In the genomic region with DNA sequence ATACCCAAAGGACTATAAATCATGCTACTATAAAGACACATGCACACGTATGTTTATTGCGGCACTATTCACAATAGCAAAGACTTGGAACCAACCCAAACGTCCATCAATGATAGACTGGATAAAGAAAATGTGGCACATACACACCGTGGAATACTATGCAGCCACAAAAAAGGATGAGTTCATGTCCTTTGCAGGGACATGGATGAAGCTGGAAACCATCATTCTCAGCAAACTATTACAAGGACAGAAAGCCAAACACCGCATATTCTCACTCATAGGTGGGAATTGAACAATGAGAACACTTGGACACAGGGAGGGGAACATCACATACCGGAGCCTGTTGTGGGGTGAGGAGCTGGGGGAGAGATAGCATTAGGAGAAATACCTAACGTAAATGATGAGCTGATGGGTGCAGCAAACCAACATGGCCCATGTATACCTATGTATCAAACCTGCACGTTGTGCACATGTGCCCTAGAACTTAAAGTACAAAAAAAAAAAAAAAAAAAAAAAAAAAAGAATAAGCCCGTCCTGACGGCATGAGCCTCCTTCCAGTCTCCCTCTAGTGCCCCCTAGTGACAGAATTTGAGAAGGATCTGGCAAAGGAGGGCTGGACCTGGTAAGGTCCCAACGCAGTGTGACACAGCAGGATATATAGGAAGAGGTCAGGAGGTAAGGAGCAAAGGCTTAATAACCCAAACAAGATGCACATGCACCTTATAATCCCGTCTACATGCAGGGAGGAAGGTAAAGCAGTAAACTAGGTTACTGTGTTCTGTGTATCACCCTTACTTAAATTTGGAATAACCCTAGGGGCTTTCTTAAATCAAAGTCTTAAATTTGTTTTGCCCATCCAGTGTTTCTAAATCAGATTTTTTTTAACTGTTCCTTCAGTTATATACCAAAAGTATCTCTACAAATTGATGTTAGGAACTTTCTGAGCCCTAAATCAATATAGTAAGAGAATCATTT, we compare ENCODE assay signal across 8 cellular contexts.
DNase-seq lines count a peak whose midpoint lies in the region; ATAC-seq and TF ChIP-seq lines count a peak whose summit lies in the region.
"Not testable (repeated sequence)": the region's sequence is repeated elsewhere in the genome, so short reads cannot be mapped to it uniquely, and the experiment has no call there.

No MANE protein-coding gene starts in this region.

- in situ Hi-C loops in GM13976 (cut with MboI; ENCODE audit: low sequenced_read_pairs, unreplicated experiment): not testable (repeated sequence)

- not testable (repeated sequence) for H3F3A ChIP-seq in PC-9 (ENCODE audit: insufficient read depth, low read depth)

- WGBS in sigmoid colon, 2 donors: 37 to 48% methylated on average over 12 of the region's 12 CpGs

- ATAC-seq in activated T-cell treated with anti-CD3 and anti-CD28 coated beads, Interleukin-2, amount 50 U/mL, for 72 hours (replicated peaks in 1 of 2): peak; percentile 48 to 61

- CTCF ChIA-PET in PC-9 (lab: Charles Lee): not testable (repeated sequence)

- not testable (repeated sequence) for H3K4me3 Mint-ChIP-seq in activated T-cell treated with anti-CD3 and anti-CD28 coated beads, Interleukin-2, amount 50 U/mL, for 72 hours

- H3K9me3 ChIP-seq in PC-9 (ENCODE audit: insufficient read depth, low read depth); sigmoid colon: not testable (repeated sequence)

- POLR2A ChIA-PET in PC-9 (lab: Charles Lee; ENCODE audit: unreplicated experiment): not testable (repeated sequence)

- not testable (repeated sequence) for H3K4me3 ChIP-seq in PC-9; epithelial cell of proximal tubule (ENCODE audit: low read depth, low read length); sigmoid colon

- not testable (repeated sequence) for BruUV-seq in PC-9 (replicated peaks; lab: Mats Ljungman, UMichigan)

- not testable (repeated sequence) for H3K27ac ChIP-seq in PC-9, sigmoid colon

- not testable (repeated sequence) for H3K9me3 Mint-ChIP-seq in activated T-cell treated with anti-CD3 and anti-CD28 coated beads, Interleukin-2, amount 50 U/mL, for 72 hours

- TF ChIP-seq CTCF in AG09319 (IDR thresholded peaks at IDR 0.05; ENCODE audit: low read depth, low read length) (peak; percentile 64), GM13976 (IDR thresholded peaks at IDR 0.05; ENCODE audit: borderline replicate concordance, control extremely low read depth, extremely low read depth, insufficient read depth, missing control alignments) (peak; percentile 61), PC-9 (conservative IDR thresholded peaks at IDR 0.05) (peak; percentile 65), epithelial cell of proximal tubule (conservative IDR thresholded peaks at IDR 0.05; ENCODE audit: low read depth, low read length) (peak; percentile 76), sigmoid colon (IDR thresholded peaks at IDR 0.05) (peak in 3 of 4 experiments; percentile 23 to 45 (median 32))

- H3K27ac Mint-ChIP-seq in activated T-cell treated with anti-CD3 and anti-CD28 coated beads, Interleukin-2, amount 50 U/mL, for 72 hours: not testable (repeated sequence)

- intact Hi-C loops in PC-9 (cut with micrococcal nuclease; ENCODE audit: unreplicated experiment); sigmoid colon (cut with DNase I): not testable (repeated sequence)

- not testable (repeated sequence) for H4K20me1 ChIP-seq in PC-9 (ENCODE audit: insufficient read depth)

- H3K9me2 ChIP-seq in PC-9 (ENCODE audit: insufficient read depth): not testable (repeated sequence)

- not testable (repeated sequence) for TF ChIP-seq EP300 in sigmoid colon (IDR thresholded peaks at IDR 0.05)

- not testable (repeated sequence) for H3K36me3 Mint-ChIP-seq in activated T-cell treated with anti-CD3 and anti-CD28 coated beads, Interleukin-2, amount 50 U/mL, for 72 hours (ENCODE audit: insufficient read depth in 2 of 2)

- not testable (repeated sequence) for H3K4me1 ChIP-seq in PC-9 (replicated peaks; ENCODE audit: insufficient read depth); sigmoid colon

- H3K27me3 ChIP-seq in PC-9 (ENCODE audit: insufficient read depth, low read depth): peaks cover 39% of the 10 kb centered on the region
- not testable (repeated sequence) for H3K27me3 ChIP-seq in sigmoid colon

- DNase-seq in AG09319 (ENCODE audit: extremely low read depth, low read depth): peak; percentile 11
- DNase-seq in GM13976 (ENCODE audit: low spot score): peak; percentile 45
- peak; percentile 35 for DNase-seq in NCI-H1048 (lab: John Stamatoyannopoulos, UW)
- peak in 1 of 2 experiments; percentile 23 for DNase-seq in PC-9
- peak; percentile 47 to 60 for DNase-seq in activated T-cell treated with anti-CD3 and anti-CD28 coated beads, Interleukin-2, amount 50 U/mL, for 72 hours
- DNase-seq in epithelial cell of proximal tubule (ENCODE audit: low read depth); sigmoid colon: not testable (repeated sequence)
- peak; percentile 66 for DNase-seq in kidney tubule cell (ENCODE audit: low spot score)

- H3K36me3 ChIP-seq in PC-9 (ENCODE audit: low read depth); sigmoid colon: not testable (repeated sequence)

- H3K27me3 Mint-ChIP-seq in activated T-cell treated with anti-CD3 and anti-CD28 coated beads, Interleukin-2, amount 50 U/mL, for 72 hours (ENCODE audit: low read depth): peaks cover 18% of the 10 kb centered on the region

- not testable (repeated sequence) for H3K79me2 ChIP-seq in PC-9 (ENCODE audit: low read depth)

- H2AFZ ChIP-seq in PC-9: not testable (repeated sequence)

- not testable (repeated sequence) for TF ChIP-seq POLR2A in sigmoid colon (IDR thresholded peaks at IDR 0.05)

- H3K4me1 Mint-ChIP-seq in activated T-cell treated with anti-CD3 and anti-CD28 coated beads, Interleukin-2, amount 50 U/mL, for 72 hours (ENCODE audit: low read depth): not testable (repeated sequence)

- H3K4me2 ChIP-seq in PC-9: not testable (repeated sequence)
